In the genomic region with DNA sequence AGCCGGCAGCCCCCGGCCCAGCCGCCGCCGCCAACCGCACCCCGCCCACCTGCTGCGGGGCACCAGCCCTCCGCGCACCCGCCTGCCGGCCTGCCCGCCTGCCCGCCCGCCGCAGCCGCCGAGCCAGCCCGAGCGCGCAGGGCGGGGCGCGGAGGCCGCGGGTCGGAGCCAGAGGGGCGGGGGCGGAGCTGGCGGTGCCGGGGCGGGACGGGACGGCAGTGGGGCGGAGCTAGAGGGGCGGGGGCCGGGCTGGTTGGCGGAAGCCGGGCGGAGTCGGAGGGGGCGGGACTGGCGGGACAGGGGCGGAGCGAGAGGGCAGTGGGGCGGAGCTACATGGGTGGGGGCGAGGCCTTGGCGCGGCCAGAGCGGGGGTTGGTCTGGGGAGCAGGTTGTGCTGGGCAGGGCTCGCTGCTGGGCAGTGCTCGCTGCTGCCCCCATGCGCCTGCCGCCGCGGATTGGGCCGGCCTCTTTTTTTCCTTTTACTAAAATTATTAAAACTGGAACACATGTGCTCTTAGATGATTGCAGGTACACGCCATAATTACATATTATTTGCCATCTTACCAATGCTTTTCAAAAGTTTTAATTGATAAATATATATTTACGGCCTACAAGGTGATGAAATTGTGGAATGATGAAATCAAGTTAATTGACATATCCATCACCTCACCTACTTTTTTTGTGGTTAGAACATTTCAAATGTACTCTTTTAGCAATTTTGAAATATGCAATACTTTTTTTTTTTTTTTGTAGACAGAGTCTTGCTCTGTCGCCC, we compare ENCODE assay signal across 8 cellular contexts. TPM values are rescaled to one million over a fixed set of nuclear protein-coding genes. Genes with fewer than 3 reads are reported as not detected.
A peak's percentile ranks its signal among the peaks of the same experiment; 100 is the strongest.
DNase-seq lines count a peak whose midpoint lies in the region; ATAC-seq and TF ChIP-seq lines count a peak whose summit lies in the region.

A gene (minus strand): TSS at position 140 of the 775 bp plus-strand sequence. CDS start 177 bp downstream, outside the sequence.

- peaks cover 22% of the 10 kb centered on the region for H3K4me1 ChIP-seq in adipocyte (ENCODE audit: control insufficient read depth, insufficient read depth, low read length)

- intact Hi-C loops in cardiac septum (cut with DNase I) = no loop called here
- intact Hi-C loops in posterior cingulate gyrus (cut with DNase I) = loop anchor here (1.0 to 5.0 kb wide), 2 partner anchors 8 to 84 kb away; a partner anchor contains a TSS

- peak within 1 kb of the TSS; percentile 92 for H3K4me3 ChIP-seq in GM12865 (ENCODE audit: low read depth, low read length)
- H3K4me3 ChIP-seq in adipocyte (ENCODE audit: low read length) = peak within 1 kb of the TSS; percentile 84

- peak within 1 kb of the TSS; percentile 95 for H3K27ac Mint-ChIP-seq in type B pancreatic cell

- H3K36me3 Mint-ChIP-seq in type B pancreatic cell = no peaks in the 10 kb centered on the region

- peaks cover 27% of the 10 kb centered on the region for H3K4me1 Mint-ChIP-seq in type B pancreatic cell (ENCODE audit: unreplicated experiment)

- H3K27me3 Mint-ChIP-seq in type B pancreatic cell = no peaks in the 10 kb centered on the region

- H3K9me3 Mint-ChIP-seq in type B pancreatic cell = no peaks in the 10 kb centered on the region

- peak; percentile 80 for ATAC-seq in HG02642 (IDR thresholded peaks at IDR 0.05; ENCODE audit: poor library complexity, unreplicated experiment)

- peak; percentile 76 for TF ChIP-seq CTCF in GM12865 (IDR thresholded peaks at IDR 0.05; ENCODE audit: insufficient read depth, low read depth, low read length, missing control alignments)
- TF ChIP-seq CTCF in type B pancreatic cell (conservative IDR thresholded peaks at IDR 0.05) = peak; percentile 91

- DNase-seq in GM12865 (ENCODE audit: low read depth) (peak; percentile 98), NCI-H1105 treated with DMSO at 0.1 percent for 48 hours (lab: John Stamatoyannopoulos, UW) (peak; percentile 84), T follicular helper cell (ENCODE audit: low read depth) (peak; percentile 90), adipocyte (ENCODE audit: low read depth) (peak; percentile 98), cardiac septum (ENCODE audit: low spot score) (peak; percentile 100), posterior cingulate gyrus (peak; percentile 96 to 100 (median 98)), type B pancreatic cell (ENCODE audit: extremely low spot score, unreplicated experiment) (peak; percentile 99)

- peak within 1 kb of the TSS; percentile 92 for H3K4me3 Mint-ChIP-seq in type B pancreatic cell

- no peaks in the 10 kb centered on the region for H3K36me3 ChIP-seq in adipocyte (ENCODE audit: control insufficient read depth, insufficient read depth, low read length, severe bottlenecking)

- H3K9me3 ChIP-seq in adipocyte (ENCODE audit: control insufficient read depth, low read length) = no peaks in the 10 kb centered on the region

- H3K9ac ChIP-seq in adipocyte (ENCODE audit: low read length) = peak within 1 kb of the TSS; percentile 83

- no peaks in the 10 kb centered on the region for H3K27me3 ChIP-seq in adipocyte (replicated peaks; ENCODE audit: control insufficient read depth, insufficient read depth, low read length)

RNA-seq across cellular contexts. Expression of the gene that starts here (rescaled TPM):
- total RNA-seq in cardiac septum (40.6 TPM), type B pancreatic cell (ENCODE audit: low replicate concordance) (126 and 224 TPM in 2 replicates)

Comparison
In these comparisons a context has a peak if more than half of its experiments do, and no peak if none do; other contexts are left out.
1. Peak in every context shown above with its lines: DNase-seq, ATAC-seq and H3K4me3 ChIP-seq.